20 cellular contexts compared by ENCODE assay signal in genomic region chr18:58590827-58591226, GRCh38. TPM values are rescaled to one million over a fixed set of nuclear protein-coding genes. Genes with fewer than 3 reads are reported as not detected.
DNase-seq lines count a peak whose midpoint lies in the region; ATAC-seq, FAIRE-seq and TF ChIP-seq lines count a peak whose summit lies in the region.
"Had no signal": no experiment of that assay in that cellular context is flagged by ENCODE, and none has a peak within 500 bp of the region (broad histone marks: within the 10 kb centered on the region; RNA-seq: fewer than 3 reads in every experiment).

No MANE protein-coding gene starts in this region.

- no peak for ATAC-seq in GM19452 (IDR thresholded peaks at IDR 0.05; ENCODE audit: unreplicated experiment)
- ATAC-seq: left colon, T-helper 17 cell had no signal

- H3K36me3 ChIP-seq in Caco-2 (ENCODE audit: control insufficient read depth, insufficient read depth, low read length) (no peaks in the 10 kb centered on the region), astrocyte (ENCODE audit: insufficient read depth, low read length) (no peaks in the 10 kb centered on the region), hepatocyte (replicated peaks; ENCODE audit: insufficient read depth, low read depth) (no peaks in the 10 kb centered on the region)
- H3K36me3 ChIP-seq: ascending aorta had no signal

- intact Hi-C loops in Caco-2 (cut with micrococcal nuclease; ENCODE audit: unreplicated experiment): loop anchor here (1.0 to 5.0 kb wide), 3 partner anchors 36 to 64 kb away; partner anchors contain the start of gene ALPK2

- no peak overlapping the region for H3K4me3 Mint-ChIP-seq in Caco-2 (ENCODE audit: unreplicated experiment)
- H3K4me3 Mint-ChIP-seq in astrocyte (ENCODE audit: unreplicated experiment): no peak overlapping the region
- no peak overlapping the region for H3K4me3 Mint-ChIP-seq in osteocyte (ENCODE audit: unreplicated experiment)
- H3K4me3 Mint-ChIP-seq: naive B cell, T-helper 17 cell had no signal

- DNase-seq in Caco-2 (peak in 1 of 2 experiments; percentile 1), astrocyte (ENCODE audit: low read depth) (no peak), hepatocyte (ENCODE audit: low spot score) (no peak), osteocyte (ENCODE audit: extremely low spot score, unreplicated experiment) (no peak), NOMO-1 treated with DMSO at 0.1 percent for 48 hours (lab: John Stamatoyannopoulos, UW; ENCODE audit: unreplicated experiment) (no peak), superior temporal gyrus (ENCODE audit: extremely low spot score) (no peak), nucleus accumbens (lab: John Stamatoyannopoulos, UW) (no peak)
- DNase-seq: cortex of kidney; GF-D8; hippocampal formation; left colon; naive B cell; NCI-H1436 treated with DMSO at 0.1 percent for 48 hours; NCI-H2227 treated with DMSO at 0.1 percent for 48 hours; stimulated activated CD4-positive, alpha-beta T cell treated with anti-CD3 and anti-CD28 coated beads, Interleukin-4, amount 100 ng/mL, for 24 hours; T-helper 17 cell had no signal

- H3K4me2 ChIP-seq in astrocyte (ENCODE audit: low read length): peak overlapping the region; percentile 67
- H3K4me2 ChIP-seq in hepatocyte: no peak overlapping the region

- H3K9ac ChIP-seq in astrocyte (ENCODE audit: low read length): no peak overlapping the region

- 51% methylated on average over 5 of the region's 5 CpGs for WGBS in hepatocyte (ENCODE audit: low lambda C conversion rate, missing lambda C conversion rate)

- no peaks in the 10 kb centered on the region for H3K9me3 Mint-ChIP-seq in Caco-2 (ENCODE audit: unreplicated experiment)
- H3K9me3 Mint-ChIP-seq in astrocyte (ENCODE audit: unreplicated experiment): peaks cover 23% of the 10 kb centered on the region
- peaks cover 15% of the 10 kb centered on the region for H3K9me3 Mint-ChIP-seq in osteocyte (ENCODE audit: unreplicated experiment)

- H3K4me1 Mint-ChIP-seq in Caco-2 (ENCODE audit: low read depth, unreplicated experiment) (peaks cover 6% of the 10 kb centered on the region), astrocyte (ENCODE audit: low read depth, unreplicated experiment) (peaks cover 21% of the 10 kb centered on the region), osteocyte (ENCODE audit: unreplicated experiment) (peaks cover 49% of the 10 kb centered on the region)

- H3K27ac Mint-ChIP-seq in Caco-2 (ENCODE audit: unreplicated experiment): peak overlapping the region; percentile 76
- peak overlapping the region; percentile 53 for H3K27ac Mint-ChIP-seq in astrocyte (ENCODE audit: unreplicated experiment)
- peak overlapping the region; percentile 87 for H3K27ac Mint-ChIP-seq in osteocyte (ENCODE audit: unreplicated experiment)
- H3K27ac Mint-ChIP-seq: naive B cell, T-helper 17 cell had no signal

- no TSS peak for BruUV-seq in Caco-2 (replicated peaks; lab: Mats Ljungman, UMichigan)

- H3K79me2 ChIP-seq in astrocyte (ENCODE audit: insufficient read depth, low read length) (no peaks in the 10 kb centered on the region), hepatocyte (no peaks in the 10 kb centered on the region)

- H2AFZ ChIP-seq in astrocyte (ENCODE audit: low read depth, low read length): no peak overlapping the region
- H2AFZ ChIP-seq in hepatocyte: no peak overlapping the region

- no peaks in the 10 kb centered on the region for H3K27me3 ChIP-seq in Caco-2 (replicated peaks; ENCODE audit: control insufficient read depth, insufficient read depth, low read length)
- H3K27me3 ChIP-seq in astrocyte (ENCODE audit: insufficient read depth, low read length): no peaks in the 10 kb centered on the region
- H3K27me3 ChIP-seq in hepatocyte: no peaks in the 10 kb centered on the region
- H3K27me3 ChIP-seq: ascending aorta had no signal

- no peaks in the 10 kb centered on the region for H3K9me2 ChIP-seq in hepatocyte (replicated peaks; ENCODE audit: insufficient read depth)

- H4K20me1 ChIP-seq in astrocyte (ENCODE audit: insufficient read depth, low read length) (no peaks in the 10 kb centered on the region), hepatocyte (ENCODE audit: insufficient read depth, poor library complexity, severe bottlenecking) (no peaks in the 10 kb centered on the region)

- POLR2A ChIA-PET in Caco-2 (lab: Charles Lee): interaction anchor here (0.7 kb wide), 1 partner anchor 80 kb away, joined by 3 read pairs; the partner anchor contains the start of gene MALT1

- H3K27ac ChIP-seq in astrocyte (ENCODE audit: low read depth, low read length) (peak overlapping the region; percentile 24), hepatocyte (peak overlapping the region; percentile 36)
- H3K27ac ChIP-seq: ascending aorta, epithelial cell of prostate had no signal

- H3K36me3 Mint-ChIP-seq in Caco-2 (ENCODE audit: insufficient read depth, unreplicated experiment): no peaks in the 10 kb centered on the region
- peaks cover 6% of the 10 kb centered on the region for H3K36me3 Mint-ChIP-seq in astrocyte (ENCODE audit: low read depth, unreplicated experiment)
- peaks cover 4% of the 10 kb centered on the region for H3K36me3 Mint-ChIP-seq in osteocyte (ENCODE audit: unreplicated experiment)
- H3K36me3 Mint-ChIP-seq: type B pancreatic cell had no signal

- H3K27me3 Mint-ChIP-seq in Caco-2 (ENCODE audit: insufficient read depth, unreplicated experiment): no peaks in the 10 kb centered on the region
- H3K27me3 Mint-ChIP-seq in astrocyte (ENCODE audit: low read depth, unreplicated experiment): no peaks in the 10 kb centered on the region
- H3K27me3 Mint-ChIP-seq in osteocyte (ENCODE audit: unreplicated experiment): no peaks in the 10 kb centered on the region
- H3K27me3 Mint-ChIP-seq: naive B cell, T-helper 17 cell had no signal

- H3K9me3 ChIP-seq in Caco-2 (no peaks in the 10 kb centered on the region), astrocyte (ENCODE audit: insufficient read depth, low read depth, low read length) (peaks cover 6% of the 10 kb centered on the region), hepatocyte (ENCODE audit: low read depth) (no peaks in the 10 kb centered on the region)

- CTCF ChIA-PET in Caco-2 (lab: Charles Lee): interaction anchor here (1.0 kb wide), 1 partner anchor 15 kb away, joined by 10 read pairs; no protein-coding TSS in a partner anchor

- H3K4me3 ChIP-seq in Caco-2 (ENCODE audit: low read depth, low read length) (no peak overlapping the region), astrocyte (ENCODE audit: insufficient read depth, low read depth, low read length) (no peak overlapping the region), hepatocyte (no peak overlapping the region)
- H3K4me3 ChIP-seq: ascending aorta had no signal

- H3K4me1 ChIP-seq in Caco-2: peaks cover 19% of the 10 kb centered on the region
- H3K4me1 ChIP-seq in astrocyte (ENCODE audit: insufficient read depth, low read length): peaks cover 13% of the 10 kb centered on the region
- peaks cover 18% of the 10 kb centered on the region for H3K4me1 ChIP-seq in hepatocyte (ENCODE audit: insufficient read depth)
- H3K4me1 ChIP-seq: ascending aorta had no signal

- TF ChIP-seq CTCF in Caco-2 (IDR thresholded peaks at IDR 0.05; ENCODE audit: insufficient read depth in 1 of 2, low read depth in 1 of 2, low read length in 1 of 2, severe bottlenecking in 1 of 2, unreplicated experiment in 1 of 2) (no peak), astrocyte (IDR thresholded peaks at IDR 0.05; ENCODE audit: insufficient read depth, low read depth, low read length) (no peak), hepatocyte (IDR thresholded peaks at IDR 0.05; ENCODE audit: poor library complexity) (no peak), osteocyte (IDR thresholded peaks at IDR 0.05) (no peak)

- FAIRE-seq in astrocyte (lab: Jason Lieb, UNC): no peak

RNA-seq across cellular contexts. Expression of gene ALPK2, which starts 38.1 kb away (rescaled TPM):
- total RNA-seq in Caco-2 (2022) (10.7 and 12.7 TPM in 2 replicates), astrocyte (84.2 and 87.2 TPM in 2 replicates), hepatocyte (22.8 and 25.0 TPM in 2 replicates), osteocyte (54.9 and 61.2 TPM in 2 replicates)
- 13.6 and 18.5 TPM in 2 replicates for polyA plus RNA-seq in hepatocyte
- total RNA-seq: ascending aorta had no signal
